Comparison of ENCODE assay signal across 21 cellular contexts in genomic region chr21:43911015-43911934, GRCh38. TPM values are rescaled to one million over a fixed set of nuclear protein-coding genes. Genes with fewer than 3 reads are reported as not detected.
A peak's percentile ranks its signal among the peaks of the same experiment; 100 is the strongest.
DNase-seq lines count a peak whose midpoint lies in the region; ATAC-seq, FAIRE-seq and TF ChIP-seq lines count a peak whose summit lies in the region.
"Had no signal": no experiment of that assay in that cellular context is flagged by ENCODE, and none has a peak within 500 bp of the region (broad histone marks: within the 10 kb centered on the region; RNA-seq: fewer than 3 reads in every experiment).

No MANE protein-coding gene starts in this region.

- no peak for FAIRE-seq in GM19239 (lab: Jason Lieb, UNC)
- FAIRE-seq: islet of Langerhans had no signal

- no peaks in the 10 kb centered on the region for H3K9me3 Mint-ChIP-seq in neural crest cell

- H3K4me3 ChIP-seq in AG10803 (ENCODE audit: low read length) (no peak overlapping the region), Peyer's patch (peak overlapping the region in 1 of 4 donors; percentile 9), left ventricle myocardium inferior (no peak overlapping the region)
- H3K4me3 ChIP-seq: dorsolateral prefrontal cortex, mucosa of descending colon, SJSA1 had no signal

- H3K27ac ChIP-seq in Peyer's patch: peak overlapping the region in 3 of 4 donors; percentile 51 to 66 (median 55)
- peak overlapping the region; percentile 56 for H3K27ac ChIP-seq in left ventricle myocardium inferior (replicated peaks)
- H3K27ac ChIP-seq: SJSA1 had no signal

- H3K27me3 Mint-ChIP-seq in neural crest cell (ENCODE audit: low read depth): no peaks in the 10 kb centered on the region
- H3K27me3 Mint-ChIP-seq: brain, progenitor cell of endocrine pancreas had no signal

- H3K27me3 ChIP-seq in Peyer's patch (no peaks in the 10 kb centered on the region), left ventricle myocardium inferior (ENCODE audit: low read depth) (no peaks in the 10 kb centered on the region)
- H3K27me3 ChIP-seq: dorsolateral prefrontal cortex, SJSA1 had no signal

- DNase-seq in AG10803 (ENCODE audit: low read depth) (peak; percentile 5), Peyer's patch (peak in 2 of 3 donors; percentile 73 to 80), left ventricle myocardium inferior (no peak), neural crest cell (ENCODE audit: low read depth, low spot score) (no peak), DMS 273 treated with DMSO at 0.1 percent for 48 hours (lab: John Stamatoyannopoulos, UW) (no peak), GM19239 (ENCODE audit: insufficient read length, low spot score) (no peak), NOMO-1 (lab: John Stamatoyannopoulos, UW; ENCODE audit: unreplicated experiment in 2 of 2) (no peak)
- DNase-seq: activated CD4-positive, alpha-beta T cell treated with anti-CD3 and anti-CD28 coated beads for 48 hours; activated CD8-positive, alpha-beta memory T cell treated with anti-CD3 and anti-CD28 coated beads, Interleukin-2, amount 50 U/mL, for 48 hours; activated naive CD4-positive, alpha-beta T cell treated with anti-CD3 and anti-CD28 coated beads, Interleukin-2, amount 50 U/mL, for 16 hours; glutamatergic neuron; mucosa of descending colon; NCI-H2029 treated with DMSO at 0.1 percent for 48 hours; NCI-H524 had no signal

- intact Hi-C loops in left ventricle myocardium inferior (cut with micrococcal nuclease): no loop called here

- H3K4me1 ChIP-seq in Peyer's patch (peaks cover 0 to 30% (median 5%) of the 10 kb centered on the region in 4 donors), left ventricle myocardium inferior (peaks cover 75% of the 10 kb centered on the region)

- no peak for ATAC-seq in GM21360 (IDR thresholded peaks at IDR 0.05; ENCODE audit: unreplicated experiment)
- ATAC-seq: esophagus mucosa, mucosa of descending colon had no signal

- peaks cover 5% of the 10 kb centered on the region for H3K36me3 Mint-ChIP-seq in neural crest cell (ENCODE audit: low read depth)

- H3K27ac Mint-ChIP-seq in neural crest cell (ENCODE audit: unreplicated experiment): no peak overlapping the region
- H3K27ac Mint-ChIP-seq: progenitor cell of endocrine pancreas had no signal

- no peak for TF ChIP-seq POLR2A in Peyer's patch (IDR thresholded peaks at IDR 0.05)

- peaks cover 49% of the 10 kb centered on the region for H3K4me1 Mint-ChIP-seq in neural crest cell

- H3K36me3 ChIP-seq in Peyer's patch: peaks cover 0 to 7% (median 0%) of the 10 kb centered on the region in 3 donors
- H3K36me3 ChIP-seq in left ventricle myocardium inferior: peaks cover 9% of the 10 kb centered on the region

- no peaks in the 10 kb centered on the region for H3K9me3 ChIP-seq in Peyer's patch
- peaks cover 10% of the 10 kb centered on the region for H3K9me3 ChIP-seq in left ventricle myocardium inferior (replicated peaks)
- H3K9me3 ChIP-seq: SJSA1 had no signal

- H3K4me3 Mint-ChIP-seq in neural crest cell: peak overlapping the region; percentile 10
- H3K4me3 Mint-ChIP-seq: brain had no signal

- TF ChIP-seq CTCF in AG10803 (conservative IDR thresholded peaks at IDR 0.05; ENCODE audit: low read length): no peak
- TF ChIP-seq CTCF in Peyer's patch (IDR thresholded peaks at IDR 0.05): peak in 1 of 6 experiments; percentile 40
- TF ChIP-seq CTCF in left ventricle myocardium inferior (IDR thresholded peaks at IDR 0.05; ENCODE audit: borderline replicate concordance): no peak
- TF ChIP-seq CTCF in neural crest cell (conservative IDR thresholded peaks at IDR 0.05): no peak

RNA-seq across cellular contexts. Expression of gene AGPAT3, which starts 46.3 kb away (rescaled TPM):
- total RNA-seq in Peyer's patch (100 to 1,000 TPM in 3 of 4 donors, 10 to 100 TPM in 1; 63.5 to 225 (median 161) TPM), left ventricle myocardium inferior (79.6 TPM), neural crest cell (37.3 and 40.3 TPM in 2 replicates)

Comparison
In these comparisons a context has a peak if more than half of its experiments do, and no peak if none do; other contexts are left out.
1. DNase-seq: peak in AG10803 (single experiment) and Peyer's patch (2 of 3); none in left ventricle myocardium inferior (single experiment), neural crest cell (single experiment), DMS 273 treated with DMSO at 0.1 percent for 48 hours (single experiment), GM19239 (single experiment) and NOMO-1 (0 of 2).